In the genomic region with DNA sequence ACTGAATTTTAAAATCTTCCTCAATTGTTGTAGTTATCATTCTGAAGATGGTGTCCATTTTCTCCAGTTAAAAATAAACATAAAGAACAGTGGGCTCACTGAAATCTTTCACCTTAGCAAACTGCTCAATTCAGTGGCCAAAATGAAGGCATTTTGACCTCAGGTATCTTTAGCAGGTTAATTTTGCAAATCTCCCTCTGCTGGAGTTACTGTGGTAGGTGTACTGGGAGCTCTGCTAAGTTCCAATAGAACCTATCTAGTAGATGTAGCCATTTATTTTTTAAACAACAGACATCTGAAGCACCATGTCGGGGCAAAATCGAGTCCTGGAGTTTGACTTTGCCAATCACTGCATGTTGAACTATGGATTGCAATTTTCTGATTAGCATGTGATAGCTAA, we compare ENCODE assay signal across 18 cellular contexts.
DNase-seq lines count a peak whose midpoint lies in the region; TF ChIP-seq lines count a peak whose summit lies in the region.
"Had no signal": no experiment of that assay in that cellular context is flagged by ENCODE, and none has a peak within 500 bp of the region (broad histone marks: within the 10 kb centered on the region; RNA-seq: fewer than 3 reads in every experiment).

No MANE protein-coding gene starts in this region.

- no peak overlapping the region for H4K8ac ChIP-seq in mesendoderm (ENCODE audit: low read depth, low read length)

- no peaks in the 10 kb centered on the region for H3K79me2 ChIP-seq in mesendoderm (ENCODE audit: control insufficient read depth, insufficient read depth, low read length)

- no peaks in the 10 kb centered on the region for H3K36me3 ChIP-seq in mesendoderm (ENCODE audit: control insufficient read depth, insufficient read depth, low read length)
- no peaks in the 10 kb centered on the region for H3K36me3 ChIP-seq in vagina
- H3K36me3 ChIP-seq: lower lobe of right lung, neutrophil, stomach had no signal

- H3K4ac ChIP-seq in mesendoderm (ENCODE audit: low read depth, low read length) = no peak overlapping the region

- no peak overlapping the region for H3K18ac ChIP-seq in mesendoderm (ENCODE audit: low read length)

- H3K27me3 ChIP-seq in mesendoderm (ENCODE audit: insufficient read depth, low read length, poor library complexity) (no peaks in the 10 kb centered on the region), vagina (no peaks in the 10 kb centered on the region)
- H3K27me3 ChIP-seq: neutrophil, stomach had no signal

- no peak overlapping the region for H2AK5ac ChIP-seq in mesendoderm (ENCODE audit: low read length)

- no peak overlapping the region for H3K4me2 ChIP-seq in mesendoderm (ENCODE audit: low read length)

- H3K27ac ChIP-seq in C4-2B (no peak overlapping the region), mesendoderm (ENCODE audit: low read depth, low read length) (no peak overlapping the region), vagina (no peak overlapping the region)
- H3K27ac ChIP-seq: lower lobe of right lung, neutrophil, skin epidermis had no signal

- H3K9me3 ChIP-seq in vagina = no peaks in the 10 kb centered on the region
- H3K9me3 ChIP-seq: lower lobe of right lung, neutrophil, stomach had no signal

- intact Hi-C loops in vagina (cut with DNase I) = no loop called here

- H2BK15ac ChIP-seq in mesendoderm (replicated peaks; ENCODE audit: low read depth) = no peak overlapping the region

- no peaks in the 10 kb centered on the region for H3K4me1 ChIP-seq in mesendoderm (ENCODE audit: control insufficient read depth, low read depth, low read length)
- peaks cover 8% of the 10 kb centered on the region for H3K4me1 ChIP-seq in vagina
- H3K4me1 ChIP-seq: lower lobe of right lung had no signal

- DNase-seq in NCI-H69 (lab: John Stamatoyannopoulos, UW) = peak; percentile 3
- peak; percentile 5 for DNase-seq in cerebellar cortex (ENCODE audit: low spot score)
- peak; percentile 47 for DNase-seq in mesendoderm
- no peak for DNase-seq in stimulated activated naive CD4-positive, alpha-beta T cell treated with Interleukin-2 at 50 U/mL for 16 hours (lab: John Stamatoyannopoulos, UW)
- no peak for DNase-seq in iPS-NIHi7 (ENCODE audit: extremely low spot score)
- DNase-seq in vagina (ENCODE audit: extremely low spot score in 2 of 2) = no peak
- DNase-seq in DMS153 (lab: John Stamatoyannopoulos, UW) = no peak
- DNase-seq: activated CD4-positive, alpha-beta T cell treated with anti-CD3 and anti-CD28 coated beads for 1 hour; caudate nucleus; erythroblast; hypothalamus; Karpas-422; lower lobe of right lung; NCI-H510A; stomach had no signal

- H3K23ac ChIP-seq in mesendoderm (ENCODE audit: low read length) = no peak overlapping the region

- no peak overlapping the region for H2BK120ac ChIP-seq in mesendoderm (ENCODE audit: low read depth, low read length)

- H3K4me3 ChIP-seq in mesendoderm (ENCODE audit: low read length) = no peak overlapping the region
- no peak overlapping the region for H3K4me3 ChIP-seq in vagina
- H3K4me3 ChIP-seq: lower lobe of right lung, skin epidermis, stomach had no signal

- no peak for TF ChIP-seq POLR2A in vagina (IDR thresholded peaks at IDR 0.05)

- no peaks in the 10 kb centered on the region for H3K79me1 ChIP-seq in mesendoderm (ENCODE audit: low read length)

- H2BK5ac ChIP-seq in mesendoderm (ENCODE audit: low read length) = no peak overlapping the region

- WGBS in mesendoderm (ENCODE audit: extremely low coverage, insufficient coverage, low lambda C conversion rate) = no CpG with 5 or more reads among the region's 2 CpGs

- H4K5ac ChIP-seq in mesendoderm (ENCODE audit: low read length) = no peak overlapping the region

- no peak overlapping the region for H3K9ac ChIP-seq in mesendoderm (ENCODE audit: low read length)

- H3K56ac ChIP-seq in mesendoderm (ENCODE audit: low read length) = no peak overlapping the region

- TF ChIP-seq CTCF in C4-2B (conservative IDR thresholded peaks at IDR 0.05) (peak; percentile 33), vagina (IDR thresholded peaks at IDR 0.05) (no peak)

Comparison
In these comparisons a context has a peak if more than half of its experiments do, and no peak if none do; other contexts are left out.
1. DNase-seq: peak in NCI-H69 (single experiment), cerebellar cortex (single experiment) and mesendoderm (single experiment); none in stimulated activated naive CD4-positive, alpha-beta T cell treated with Interleukin-2 at 50 U/mL for 16 hours (single experiment), iPS-NIHi7 (single experiment), vagina (0 of 2) and DMS153 (single experiment).